In genomic region chr6:12958052-12958706, GRCh38 we compare ENCODE assay signal across 8 cellular contexts.
DNase-seq lines count a peak whose midpoint lies in the region; ATAC-seq and TF ChIP-seq lines count a peak whose summit lies in the region.

No MANE protein-coding gene starts in this region.

- H3K4me1 ChIP-seq in ES-I3 (ENCODE audit: insufficient read depth, low read length): peaks cover 22% of the 10 kb centered on the region; the same call in 1 of the 2 replicates
- peaks cover 2% of the 10 kb centered on the region for H3K4me1 ChIP-seq in right cardiac atrium (ENCODE audit: control insufficient read depth, insufficient read depth, low read length)
- H3K4me1 ChIP-seq in sigmoid colon: peaks cover 0 to 12% (median 6%) of the 10 kb centered on the region in 4 donors

- TF ChIP-seq CTCF in sigmoid colon (IDR thresholded peaks at IDR 0.05): no peak

- H3K9ac ChIP-seq in ES-I3 (ENCODE audit: low read depth, low read length): peak overlapping the region; percentile 58; the same call in 1 of the 2 replicates

- peak; percentile 27 to 51 for ATAC-seq in right cardiac atrium
- no peak for ATAC-seq in HG02623 (IDR thresholded peaks at IDR 0.05; ENCODE audit: unreplicated experiment)

- DNase-seq in UCSD-AML1 (lab: John Stamatoyannopoulos, UW; ENCODE audit: unreplicated experiment): peak; percentile 33
- DNase-seq in right cardiac atrium: no peak
- DNase-seq in sigmoid colon: no peak
- DNase-seq in amniotic stem cell (lab: John Stamatoyannopoulos, UW): no peak
- DNase-seq in NCI-H2029 (lab: John Stamatoyannopoulos, UW): no peak
- no peak for DNase-seq in SIG-M5 treated with dmso at 0.1 percent for 504 hours (lab: John Stamatoyannopoulos, UW; ENCODE audit: unreplicated experiment)

- intact Hi-C loops in right cardiac atrium (cut with DNase I): no loop called here
- intact Hi-C loops in sigmoid colon (cut with DNase I): no loop called here

- H3K9me3 ChIP-seq in ES-I3 (ENCODE audit: control insufficient read depth, insufficient read depth, low read length): no peaks in the 10 kb centered on the region
- no peaks in the 10 kb centered on the region for H3K9me3 ChIP-seq in right cardiac atrium (ENCODE audit: control insufficient read depth, low read length)
- no peaks in the 10 kb centered on the region for H3K9me3 ChIP-seq in sigmoid colon

- no peaks in the 10 kb centered on the region for H3K27me3 ChIP-seq in right cardiac atrium (ENCODE audit: control insufficient read depth, insufficient read depth)
- H3K27me3 ChIP-seq in sigmoid colon: peaks cover 0 to 5% (median 0%) of the 10 kb centered on the region in 3 donors

- H3K4me3 ChIP-seq in right cardiac atrium (ENCODE audit: low read length) (peak overlapping the region; percentile 51), sigmoid colon (peak overlapping the region; percentile 54 to 64 (median 60))

- H3K36me3 ChIP-seq in ES-I3 (ENCODE audit: insufficient read depth, low read length) (no peaks in the 10 kb centered on the region), sigmoid colon (no peaks in the 10 kb centered on the region)

- no peak for TF ChIP-seq POLR2A in sigmoid colon (IDR thresholded peaks at IDR 0.05)

- WGBS in right cardiac atrium: 7% methylated on average over 9 of the region's 9 CpGs
- 15 to 18% methylated on average over 9 of the region's 9 CpGs for WGBS in sigmoid colon, 2 donors

- no peak for TF ChIP-seq EP300 in sigmoid colon (IDR thresholded peaks at IDR 0.05)

- H3K27ac ChIP-seq in right cardiac atrium (ENCODE audit: low read length) (peak overlapping the region; percentile 23), sigmoid colon (peak overlapping the region; percentile 60 to 73 (median 66))
